In the genomic region with DNA sequence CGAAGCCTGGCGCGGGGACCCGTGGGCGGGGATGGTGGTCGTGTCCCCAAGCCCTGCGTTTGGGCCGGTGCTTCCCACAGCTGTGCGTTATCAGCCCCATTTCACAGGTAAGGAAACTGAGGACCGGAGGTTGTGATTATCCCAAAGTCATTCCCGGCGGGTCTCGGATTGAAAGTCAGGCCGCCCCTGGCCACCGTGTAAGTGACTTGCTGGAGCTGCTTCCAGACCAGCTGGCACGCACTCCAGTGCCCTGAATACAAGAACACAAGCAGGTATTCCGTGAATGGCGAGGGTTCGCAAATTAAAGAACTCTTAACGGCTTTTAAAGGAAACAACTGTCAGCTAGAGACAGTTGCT, we compare ENCODE assay signal across 8 cellular contexts. TPM values are rescaled to one million over a fixed set of nuclear protein-coding genes. Genes with fewer than 3 reads are reported as not detected.
DNase-seq lines count a peak whose midpoint lies in the region; ATAC-seq, FAIRE-seq and TF ChIP-seq lines count a peak whose summit lies in the region.

No MANE protein-coding gene starts in this region.

- intact Hi-C loops in right lobe of liver (cut with DNase I) (no loop called here), thyroid gland (cut with DNase I) (loop anchor here (5.0 kb wide), 1 partner anchor 124 kb away; no protein-coding TSS in a partner anchor)

- H3K36me3 ChIP-seq in bronchial epithelial cell (ENCODE audit: control insufficient read depth, insufficient read depth, low read length) (no peaks in the 10 kb centered on the region), right lobe of liver (no peaks in the 10 kb centered on the region), thyroid gland (no peaks in the 10 kb centered on the region)

- TF ChIP-seq CTCF in LNCaP clone FGC (IDR thresholded peaks at IDR 0.05; ENCODE audit: control insufficient read depth, extremely low read depth, insufficient read depth) (no peak), bronchial epithelial cell (IDR thresholded peaks at IDR 0.05; ENCODE audit: insufficient read depth, low read length, severe bottlenecking) (no peak), right lobe of liver (IDR thresholded peaks at IDR 0.05) (no peak), thyroid gland (IDR thresholded peaks at IDR 0.05) (no peak)

- H3K9me3 ChIP-seq in right lobe of liver (no peaks in the 10 kb centered on the region), thyroid gland (no peaks in the 10 kb centered on the region)

- DNase-seq in Daoy (ENCODE audit: low read depth) = peak; percentile 24
- peak; percentile 30 for DNase-seq in LNCaP clone FGC (ENCODE audit: low read depth)
- DNase-seq in bronchial epithelial cell (ENCODE audit: low read depth) = no peak
- peak in 2 of 3 donors; percentile 63 to 66 for DNase-seq in right lobe of liver
- DNase-seq in thyroid gland = peak; percentile 59 to 63
- no peak for DNase-seq in SW 1271 (lab: John Stamatoyannopoulos, UW)
- no peak for DNase-seq in NCI-H128 (lab: John Stamatoyannopoulos, UW; ENCODE audit: unreplicated experiment)

- 2% methylated on average over 10 of the region's 20 CpGs for WGBS in right lobe of liver (ENCODE audit: insufficient coverage, low coverage, low lambda C conversion rate, missing lambda C conversion rate)
- 0 to 1% methylated on average over 5 to 20 of the region's 20 CpGs for WGBS in thyroid gland, 2 donors

- H3K27ac ChIP-seq in right lobe of liver (peak overlapping the region; percentile 97 to 99 (median 98)), thyroid gland (peak overlapping the region; percentile 99 to 100 (median 99))

- H3K4me3 ChIP-seq in LNCaP clone FGC (ENCODE audit: low read depth, low read length) (peak overlapping the region; percentile 95), bronchial epithelial cell (ENCODE audit: low read depth, low read length) (peak overlapping the region; percentile 92), right lobe of liver (peak overlapping the region; percentile 92 to 95 (median 93)), thyroid gland (replicated peaks in 1 of 3) (peak overlapping the region; percentile 82 to 100 (median 98))

- no peak for FAIRE-seq in bronchial epithelial cell (lab: Jason Lieb, UNC)

- ATAC-seq in GM21390 (IDR thresholded peaks at IDR 0.05; ENCODE audit: unreplicated experiment) (peak; percentile 13), right lobe of liver (peak; percentile 19 to 40 (median 32))

- H3K27me3 ChIP-seq in bronchial epithelial cell (ENCODE audit: control insufficient read depth, insufficient read depth, low read length) = no peaks in the 10 kb centered on the region
- no peaks in the 10 kb centered on the region for H3K27me3 ChIP-seq in right lobe of liver
- no peaks in the 10 kb centered on the region for H3K27me3 ChIP-seq in thyroid gland

- peaks cover 0 to 41% (median 8%) of the 10 kb centered on the region in 4 donors for H3K4me1 ChIP-seq in right lobe of liver
- peaks cover 26 to 28% of the 10 kb centered on the region in 2 donors for H3K4me1 ChIP-seq in thyroid gland

- no peak for TF ChIP-seq POLR2A in right lobe of liver (IDR thresholded peaks at IDR 0.05)
- no peak for TF ChIP-seq POLR2A in thyroid gland (IDR thresholded peaks at IDR 0.05)

RNA-seq across cellular contexts. Expression of a gene that starts 0.7 kb away (rescaled TPM):
- 18.2 and 21.4 TPM in 2 replicates for total RNA-seq in Daoy (2014; rRNA removed; shearing (Covaris generic))
- total RNA-seq in bronchial epithelial cell (17.9 and 22.5 TPM in 2 replicates), right lobe of liver (10 to 100 TPM; 17.7 to 21.6 (median 19.9) TPM), thyroid gland (10 to 100 TPM; 47.3 to 66.0 (median 58.0) TPM)

RNA-seq across cellular contexts. Expression of a gene that starts 46.5 kb away (rescaled TPM):
- total RNA-seq in Daoy (2014; rRNA removed; shearing (Covaris generic)) = 62.9 and 86.0 TPM in 2 replicates
- total RNA-seq in bronchial epithelial cell (17.6 and 23.4 TPM in 2 replicates), right lobe of liver (10 to 100 TPM; 17.0 to 46.5 (median 30.6) TPM), thyroid gland (100 to 1,000 TPM in 2 of 4 donors, 10 to 100 TPM in 2; 73.1 to 133 (median 111) TPM)

Comparison
In these comparisons a context has a peak if more than half of its experiments do, and no peak if none do; other contexts are left out.
1. DNase-seq: peak in Daoy (single experiment), LNCaP clone FGC (single experiment), right lobe of liver (2 of 3) and thyroid gland (2 of 2); none in bronchial epithelial cell (single experiment), SW 1271 (0 of 2) and NCI-H128 (single experiment).
2. Peak in every context shown above with its lines, with median percentiles within 50 percentile points of each other: H3K4me3 ChIP-seq.